In the genomic region with DNA sequence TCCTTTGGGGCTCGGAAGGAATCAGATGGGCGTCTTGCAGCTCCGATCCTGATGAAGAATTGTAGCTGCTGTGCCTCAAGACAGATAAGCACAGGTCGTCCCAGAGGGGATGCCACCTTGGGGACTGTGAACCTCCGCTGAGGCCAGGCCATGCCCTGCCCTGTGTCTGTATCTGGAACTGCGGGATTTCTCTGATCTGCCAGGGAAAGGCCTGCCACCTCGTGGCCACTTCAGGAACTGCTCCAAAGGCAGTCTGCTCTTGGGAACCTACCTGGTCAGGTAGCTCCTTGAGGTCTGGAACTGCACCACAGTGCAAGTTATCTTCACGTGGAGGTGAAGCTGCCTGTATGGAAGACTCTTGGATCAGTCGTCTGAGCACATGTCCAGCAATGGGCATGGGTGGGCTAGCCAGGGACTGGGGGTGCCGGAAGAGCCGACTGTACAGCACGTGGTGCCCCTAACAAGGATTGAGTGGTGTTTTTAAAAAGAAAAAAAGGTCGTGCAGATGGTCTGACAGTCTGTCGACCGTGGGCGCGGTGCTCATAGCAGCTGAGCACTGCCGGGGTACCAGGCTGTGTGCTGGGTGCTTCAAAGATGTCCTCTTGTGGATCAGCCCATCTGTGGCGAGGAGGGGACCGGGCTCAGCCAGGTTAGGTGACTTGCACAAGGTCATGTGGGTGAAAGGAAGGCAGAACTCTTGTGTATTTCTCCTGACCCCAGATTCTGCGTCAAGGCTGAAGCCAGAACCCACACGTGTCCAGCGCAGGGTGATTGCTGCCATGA, we compare ENCODE assay signal across 1 cellular context.
A peak's percentile ranks its signal among the peaks of the same experiment; 100 is the strongest.
TF ChIP-seq lines count a peak whose summit lies in the region.

No MANE protein-coding gene starts in this region.

TF ChIP-seq in HepG2, 621 proteins besides CTCF, POLR2A, EP300 and RAD21 (continued from another document and continues in another):
- TF ChIP-seq, protein P1, sequence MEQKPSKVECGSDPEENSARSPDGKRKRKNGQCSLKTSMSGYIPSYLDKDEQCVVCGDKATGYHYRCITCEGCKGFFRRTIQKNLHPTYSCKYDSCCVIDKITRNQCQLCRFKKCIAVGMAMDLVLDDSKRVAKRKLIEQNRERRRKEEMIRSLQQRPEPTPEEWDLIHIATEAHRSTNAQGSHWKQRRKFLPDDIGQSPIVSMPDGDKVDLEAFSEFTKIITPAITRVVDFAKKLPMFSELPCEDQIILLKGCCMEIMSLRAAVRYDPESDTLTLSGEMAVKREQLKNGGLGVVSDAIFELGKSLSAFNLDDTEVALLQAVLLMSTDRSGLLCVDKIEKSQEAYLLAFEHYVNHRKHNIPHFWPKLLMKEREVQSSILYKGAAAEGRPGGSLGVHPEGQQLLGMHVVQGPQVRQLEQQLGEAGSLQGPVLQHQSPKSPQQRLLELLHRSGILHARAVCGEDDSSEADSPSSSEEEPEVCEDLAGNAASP (CRISPR knock-in tag; IDR thresholded peaks at IDR 0.05; ENCODE audit: borderline replicate concordance), result peak; percentile 69
- TF ChIP-seq CREBL2 (CRISPR knock-in tag; IDR thresholded peaks at IDR 0.05; ENCODE audit: borderline replicate concordance) (no peak), NR2F2 (IDR thresholded peaks at IDR 0.05; ENCODE audit: borderline replicate concordance, low read depth) (no peak), FOXA3 (CRISPR knock-in tag; IDR thresholded peaks at IDR 0.05) (peak; percentile 31; the same call in 1 of the 2 replicates), DR1 (CRISPR knock-in tag; IDR thresholded peaks at IDR 0.05) (no peak), SUZ12 (IDR thresholded peaks at IDR 0.05; ENCODE audit: low read depth, low read length) (no peak), ATM (IDR thresholded peaks at IDR 0.05; ENCODE audit: borderline replicate concordance) (no peak), ZNF121 (CRISPR knock-in tag; IDR thresholded peaks at IDR 0.05) (no peak), SMYD3 (CRISPR knock-in tag; IDR thresholded peaks at IDR 0.05) (no peak), ZNF343 (CRISPR knock-in tag; IDR thresholded peaks at IDR 0.05) (no peak), LBX2 (CRISPR knock-in tag; IDR thresholded peaks at IDR 0.05; ENCODE audit: borderline replicate concordance) (no peak), ZNF629 (CRISPR knock-in tag; conservative IDR thresholded peaks at IDR 0.05) (no peak), RXRB (CRISPR knock-in tag; IDR thresholded peaks at IDR 0.05; ENCODE audit: borderline replicate concordance) (peak; percentile 67; the same call in 1 of the 2 replicates), MATR3 (CRISPR knock-in tag; IDR thresholded peaks at IDR 0.05) (no peak), SP140L (CRISPR knock-in tag; IDR thresholded peaks at IDR 0.05; ENCODE audit: borderline replicate concordance) (no peak), ZNF484 (CRISPR knock-in tag; IDR thresholded peaks at IDR 0.05; ENCODE audit: borderline replicate concordance, low read depth) (no peak), IRX3 (CRISPR knock-in tag; IDR thresholded peaks at IDR 0.05; ENCODE audit: borderline replicate concordance, low read depth) (no peak), MYC (CRISPR knock-in tag; IDR thresholded peaks at IDR 0.05; ENCODE audit: borderline replicate concordance) (0 out of 2 replicates have a peak, but pooled peaks have one; percentile 39), NFE2L1 (CRISPR knock-in tag; IDR thresholded peaks at IDR 0.05; ENCODE audit: borderline replicate concordance) (no peak), TARDBP (CRISPR knock-in tag; IDR thresholded peaks at IDR 0.05) (no peak), ZBTB21 (CRISPR knock-in tag; IDR thresholded peaks at IDR 0.05) (no peak), ZNF230 (CRISPR knock-in tag; IDR thresholded peaks at IDR 0.05) (no peak), ZNF773 (CRISPR knock-in tag; IDR thresholded peaks at IDR 0.05; ENCODE audit: borderline replicate concordance) (no peak), SATB2 (CRISPR knock-in tag; IDR thresholded peaks at IDR 0.05) (no peak), RXRA (CRISPR knock-in tag; IDR thresholded peaks at IDR 0.05) (peak; percentile 59; the same call in 1 of the 2 replicates)
- TF ChIP-seq, protein P2, sequence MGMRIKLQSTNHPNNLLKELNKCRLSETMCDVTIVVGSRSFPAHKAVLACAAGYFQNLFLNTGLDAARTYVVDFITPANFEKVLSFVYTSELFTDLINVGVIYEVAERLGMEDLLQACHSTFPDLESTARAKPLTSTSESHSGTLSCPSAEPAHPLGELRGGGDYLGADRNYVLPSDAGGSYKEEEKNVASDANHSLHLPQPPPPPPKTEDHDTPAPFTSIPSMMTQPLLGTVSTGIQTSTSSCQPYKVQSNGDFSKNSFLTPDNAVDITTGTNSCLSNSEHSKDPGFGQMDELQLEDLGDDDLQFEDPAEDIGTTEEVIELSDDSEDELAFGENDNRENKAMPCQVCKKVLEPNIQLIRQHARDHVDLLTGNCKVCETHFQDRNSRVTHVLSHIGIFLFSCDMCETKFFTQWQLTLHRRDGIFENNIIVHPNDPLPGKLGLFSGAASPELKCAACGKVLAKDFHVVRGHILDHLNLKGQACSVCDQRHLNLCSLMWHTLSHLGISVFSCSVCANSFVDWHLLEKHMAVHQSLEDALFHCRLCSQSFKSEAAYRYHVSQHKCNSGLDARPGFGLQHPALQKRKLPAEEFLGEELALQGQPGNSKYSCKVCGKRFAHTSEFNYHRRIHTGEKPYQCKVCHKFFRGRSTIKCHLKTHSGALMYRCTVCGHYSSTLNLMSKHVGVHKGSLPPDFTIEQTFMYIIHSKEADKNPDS (CRISPR knock-in tag; IDR thresholded peaks at IDR 0.05), result no peak
- TF ChIP-seq, protein P3, sequence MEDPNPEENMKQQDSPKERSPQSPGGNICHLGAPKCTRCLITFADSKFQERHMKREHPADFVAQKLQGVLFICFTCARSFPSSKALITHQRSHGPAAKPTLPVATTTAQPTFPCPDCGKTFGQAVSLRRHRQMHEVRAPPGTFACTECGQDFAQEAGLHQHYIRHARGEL (CRISPR knock-in tag; IDR thresholded peaks at IDR 0.05), result no peak
- TF ChIP-seq, protein P4, sequence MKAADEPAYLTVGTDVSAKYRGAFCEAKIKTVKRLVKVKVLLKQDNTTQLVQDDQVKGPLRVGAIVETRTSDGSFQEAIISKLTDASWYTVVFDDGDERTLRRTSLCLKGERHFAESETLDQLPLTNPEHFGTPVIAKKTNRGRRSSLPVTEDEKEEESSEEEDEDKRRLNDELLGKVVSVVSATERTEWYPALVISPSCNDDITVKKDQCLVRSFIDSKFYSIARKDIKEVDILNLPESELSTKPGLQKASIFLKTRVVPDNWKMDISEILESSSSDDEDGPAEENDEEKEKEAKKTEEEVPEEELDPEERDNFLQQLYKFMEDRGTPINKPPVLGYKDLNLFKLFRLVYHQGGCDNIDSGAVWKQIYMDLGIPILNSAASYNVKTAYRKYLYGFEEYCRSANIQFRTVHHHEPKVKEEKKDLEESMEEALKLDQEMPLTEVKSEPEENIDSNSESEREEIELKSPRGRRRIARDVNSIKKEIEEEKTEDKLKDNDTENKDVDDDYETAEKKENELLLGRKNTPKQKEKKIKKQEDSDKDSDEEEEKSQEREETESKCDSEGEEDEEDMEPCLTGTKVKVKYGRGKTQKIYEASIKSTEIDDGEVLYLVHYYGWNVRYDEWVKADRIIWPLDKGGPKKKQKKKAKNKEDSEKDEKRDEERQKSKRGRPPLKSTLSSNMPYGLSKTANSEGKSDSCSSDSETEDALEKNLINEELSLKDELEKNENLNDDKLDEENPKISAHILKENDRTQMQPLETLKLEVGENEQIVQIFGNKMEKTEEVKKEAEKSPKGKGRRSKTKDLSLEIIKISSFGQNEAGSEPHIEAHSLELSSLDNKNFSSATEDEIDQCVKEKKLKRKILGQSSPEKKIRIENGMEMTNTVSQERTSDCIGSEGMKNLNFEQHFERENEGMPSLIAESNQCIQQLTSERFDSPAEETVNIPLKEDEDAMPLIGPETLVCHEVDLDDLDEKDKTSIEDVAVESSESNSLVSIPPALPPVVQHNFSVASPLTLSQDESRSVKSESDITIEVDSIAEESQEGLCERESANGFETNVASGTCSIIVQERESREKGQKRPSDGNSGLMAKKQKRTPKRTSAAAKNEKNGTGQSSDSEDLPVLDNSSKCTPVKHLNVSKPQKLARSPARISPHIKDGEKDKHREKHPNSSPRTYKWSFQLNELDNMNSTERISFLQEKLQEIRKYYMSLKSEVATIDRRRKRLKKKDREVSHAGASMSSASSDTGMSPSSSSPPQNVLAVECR (CRISPR knock-in tag; IDR thresholded peaks at IDR 0.05; ENCODE audit: borderline replicate concordance), result peak; percentile 37; the same call in 1 of the 2 replicates
- TF ChIP-seq, protein P5, sequence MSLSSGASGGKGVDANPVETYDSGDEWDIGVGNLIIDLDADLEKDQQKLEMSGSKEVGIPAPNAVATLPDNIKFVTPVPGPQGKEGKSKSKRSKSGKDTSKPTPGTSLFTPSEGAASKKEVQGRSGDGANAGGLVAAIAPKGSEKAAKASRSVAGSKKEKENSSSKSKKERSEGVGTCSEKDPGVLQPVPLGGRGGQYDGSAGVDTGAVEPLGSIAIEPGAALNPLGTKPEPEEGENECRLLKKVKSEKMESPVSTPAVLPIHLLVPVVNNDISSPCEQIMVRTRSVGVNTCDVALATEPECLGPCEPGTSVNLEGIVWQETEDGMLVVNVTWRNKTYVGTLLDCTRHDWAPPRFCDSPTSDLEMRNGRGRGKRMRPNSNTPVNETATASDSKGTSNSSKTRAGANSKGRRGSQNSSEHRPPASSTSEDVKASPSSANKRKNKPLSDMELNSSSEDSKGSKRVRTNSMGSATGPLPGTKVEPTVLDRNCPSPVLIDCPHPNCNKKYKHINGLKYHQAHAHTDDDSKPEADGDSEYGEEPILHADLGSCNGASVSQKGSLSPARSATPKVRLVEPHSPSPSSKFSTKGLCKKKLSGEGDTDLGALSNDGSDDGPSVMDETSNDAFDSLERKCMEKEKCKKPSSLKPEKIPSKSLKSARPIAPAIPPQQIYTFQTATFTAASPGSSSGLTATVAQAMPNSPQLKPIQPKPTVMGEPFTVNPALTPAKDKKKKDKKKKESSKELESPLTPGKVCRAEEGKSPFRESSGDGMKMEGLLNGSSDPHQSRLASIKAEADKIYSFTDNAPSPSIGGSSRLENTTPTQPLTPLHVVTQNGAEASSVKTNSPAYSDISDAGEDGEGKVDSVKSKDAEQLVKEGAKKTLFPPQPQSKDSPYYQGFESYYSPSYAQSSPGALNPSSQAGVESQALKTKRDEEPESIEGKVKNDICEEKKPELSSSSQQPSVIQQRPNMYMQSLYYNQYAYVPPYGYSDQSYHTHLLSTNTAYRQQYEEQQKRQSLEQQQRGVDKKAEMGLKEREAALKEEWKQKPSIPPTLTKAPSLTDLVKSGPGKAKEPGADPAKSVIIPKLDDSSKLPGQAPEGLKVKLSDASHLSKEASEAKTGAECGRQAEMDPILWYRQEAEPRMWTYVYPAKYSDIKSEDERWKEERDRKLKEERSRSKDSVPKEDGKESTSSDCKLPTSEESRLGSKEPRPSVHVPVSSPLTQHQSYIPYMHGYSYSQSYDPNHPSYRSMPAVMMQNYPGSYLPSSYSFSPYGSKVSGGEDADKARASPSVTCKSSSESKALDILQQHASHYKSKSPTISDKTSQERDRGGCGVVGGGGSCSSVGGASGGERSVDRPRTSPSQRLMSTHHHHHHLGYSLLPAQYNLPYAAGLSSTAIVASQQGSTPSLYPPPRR (CRISPR knock-in tag; IDR thresholded peaks at IDR 0.05; ENCODE audit: borderline replicate concordance), result no peak
- TF ChIP-seq, protein P6, sequence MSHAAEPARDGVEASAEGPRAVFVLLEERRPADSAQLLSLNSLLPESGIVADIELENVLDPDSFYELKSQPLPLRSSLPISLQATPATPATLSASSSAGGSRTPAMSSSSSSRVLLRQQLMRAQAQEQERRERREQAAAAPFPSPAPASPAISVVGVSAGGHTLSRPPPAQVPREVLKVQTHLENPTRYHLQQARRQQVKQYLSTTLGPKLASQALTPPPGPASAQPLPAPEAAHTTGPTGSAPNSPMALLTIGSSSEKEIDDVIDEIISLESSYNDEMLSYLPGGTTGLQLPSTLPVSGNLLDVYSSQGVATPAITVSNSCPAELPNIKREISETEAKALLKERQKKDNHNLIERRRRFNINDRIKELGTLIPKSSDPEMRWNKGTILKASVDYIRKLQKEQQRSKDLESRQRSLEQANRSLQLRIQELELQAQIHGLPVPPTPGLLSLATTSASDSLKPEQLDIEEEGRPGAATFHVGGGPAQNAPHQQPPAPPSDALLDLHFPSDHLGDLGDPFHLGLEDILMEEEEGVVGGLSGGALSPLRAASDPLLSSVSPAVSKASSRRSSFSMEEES (CRISPR knock-in tag; IDR thresholded peaks at IDR 0.05), result no peak
- TF ChIP-seq, protein P7, sequence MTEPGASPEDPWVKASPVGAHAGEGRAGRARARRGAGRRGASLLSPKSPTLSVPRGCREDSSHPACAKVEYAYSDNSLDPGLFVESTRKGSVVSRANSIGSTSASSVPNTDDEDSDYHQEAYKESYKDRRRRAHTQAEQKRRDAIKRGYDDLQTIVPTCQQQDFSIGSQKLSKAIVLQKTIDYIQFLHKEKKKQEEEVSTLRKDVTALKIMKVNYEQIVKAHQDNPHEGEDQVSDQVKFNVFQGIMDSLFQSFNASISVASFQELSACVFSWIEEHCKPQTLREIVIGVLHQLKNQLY (CRISPR knock-in tag; IDR thresholded peaks at IDR 0.05), result no peak
- TF ChIP-seq, protein P8, sequence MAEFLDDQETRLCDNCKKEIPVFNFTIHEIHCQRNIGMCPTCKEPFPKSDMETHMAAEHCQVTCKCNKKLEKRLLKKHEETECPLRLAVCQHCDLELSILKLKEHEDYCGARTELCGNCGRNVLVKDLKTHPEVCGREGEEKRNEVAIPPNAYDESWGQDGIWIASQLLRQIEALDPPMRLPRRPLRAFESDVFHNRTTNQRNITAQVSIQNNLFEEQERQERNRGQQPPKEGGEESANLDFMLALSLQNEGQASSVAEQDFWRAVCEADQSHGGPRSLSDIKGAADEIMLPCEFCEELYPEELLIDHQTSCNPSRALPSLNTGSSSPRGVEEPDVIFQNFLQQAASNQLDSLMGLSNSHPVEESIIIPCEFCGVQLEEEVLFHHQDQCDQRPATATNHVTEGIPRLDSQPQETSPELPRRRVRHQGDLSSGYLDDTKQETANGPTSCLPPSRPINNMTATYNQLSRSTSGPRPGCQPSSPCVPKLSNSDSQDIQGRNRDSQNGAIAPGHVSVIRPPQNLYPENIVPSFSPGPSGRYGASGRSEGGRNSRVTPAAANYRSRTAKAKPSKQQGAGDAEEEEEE (CRISPR knock-in tag; IDR thresholded peaks at IDR 0.05; ENCODE audit: borderline replicate concordance), result no peak
- TF ChIP-seq, protein P9, sequence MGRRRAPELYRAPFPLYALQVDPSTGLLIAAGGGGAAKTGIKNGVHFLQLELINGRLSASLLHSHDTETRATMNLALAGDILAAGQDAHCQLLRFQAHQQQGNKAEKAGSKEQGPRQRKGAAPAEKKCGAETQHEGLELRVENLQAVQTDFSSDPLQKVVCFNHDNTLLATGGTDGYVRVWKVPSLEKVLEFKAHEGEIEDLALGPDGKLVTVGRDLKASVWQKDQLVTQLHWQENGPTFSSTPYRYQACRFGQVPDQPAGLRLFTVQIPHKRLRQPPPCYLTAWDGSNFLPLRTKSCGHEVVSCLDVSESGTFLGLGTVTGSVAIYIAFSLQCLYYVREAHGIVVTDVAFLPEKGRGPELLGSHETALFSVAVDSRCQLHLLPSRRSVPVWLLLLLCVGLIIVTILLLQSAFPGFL (CRISPR knock-in tag; IDR thresholded peaks at IDR 0.05), result no peak
